In the genomic region with DNA sequence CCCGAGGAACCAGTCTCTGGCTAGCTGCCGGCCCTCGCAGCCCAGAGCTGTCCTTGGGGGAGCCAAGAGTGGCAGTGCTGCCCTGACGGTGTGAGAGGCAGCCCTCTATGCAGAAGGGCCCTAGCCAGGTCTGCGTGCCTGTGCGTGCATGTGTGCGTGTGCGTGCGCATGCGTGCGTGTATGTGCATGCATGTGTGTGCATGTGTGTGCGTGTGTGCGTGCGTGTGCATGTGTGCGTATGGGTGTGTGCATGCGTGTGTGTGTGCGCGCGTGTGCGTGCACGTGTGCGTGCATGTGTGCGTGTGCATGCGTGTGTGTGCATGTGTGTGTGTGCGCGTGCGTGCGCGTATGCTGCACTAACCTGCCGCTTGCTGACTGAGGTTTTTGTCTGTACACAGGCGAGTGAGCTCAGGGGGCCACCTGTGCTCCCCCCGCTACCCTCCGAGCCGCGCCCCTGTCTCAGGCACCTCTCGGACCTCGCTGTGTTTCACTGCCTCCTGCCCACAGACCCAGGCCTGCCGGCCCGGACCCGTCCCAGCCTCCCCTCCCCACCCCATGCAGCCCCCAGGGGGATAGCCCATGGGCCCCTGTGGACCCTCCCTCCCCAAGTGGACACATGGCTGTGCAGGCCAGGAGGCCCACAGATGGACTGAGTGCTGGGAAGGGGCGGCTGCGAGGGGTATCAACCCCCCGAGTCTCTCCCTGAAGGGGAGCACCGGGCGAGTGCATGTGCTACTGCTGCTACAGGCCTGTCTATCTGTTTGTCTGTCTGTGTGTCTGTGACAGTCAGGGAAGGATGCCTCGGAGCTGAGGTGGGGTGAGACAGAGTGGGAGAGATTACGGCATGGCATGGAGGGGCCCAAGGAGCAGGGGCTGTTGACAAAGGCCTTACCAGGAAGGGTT, we compare ENCODE assay signal across 16 cellular contexts. TPM values are rescaled to one million over a fixed set of nuclear protein-coding genes. Genes with fewer than 3 reads are reported as not detected.
DNase-seq lines count a peak whose midpoint lies in the region; ATAC-seq, FAIRE-seq and TF ChIP-seq lines count a peak whose summit lies in the region.
"Had no signal": no experiment of that assay in that cellular context is flagged by ENCODE, and none has a peak within 500 bp of the region (broad histone marks: within the 10 kb centered on the region; RNA-seq: fewer than 3 reads in every experiment).

No MANE protein-coding gene starts in this region.

- dilution Hi-C loops in mammary epithelial cell (cut with HindIII; ENCODE audit: low sequenced_read_pairs), result no loop called here

- H3K9me3 ChIP-seq in cardiac muscle cell (ENCODE audit: low read depth) (no peaks in the 10 kb centered on the region), heart right ventricle (no peaks in the 10 kb centered on the region), mammary epithelial cell (replicated peaks; ENCODE audit: insufficient read depth, low read length) (no peaks in the 10 kb centered on the region), neuronal stem cell (replicated peaks in 1 of 2; ENCODE audit: control insufficient read depth in 2 of 2, insufficient read depth in 1 of 2, low read depth in 1 of 2, low read length in 2 of 2) (no peaks in the 10 kb centered on the region)

- no peak overlapping the region for H2AFZ ChIP-seq in mammary epithelial cell (ENCODE audit: low read depth, low read length)
- no peak overlapping the region for H2AFZ ChIP-seq in neuronal stem cell (ENCODE audit: low read length)

- no peak overlapping the region for H2BK5ac ChIP-seq in neuronal stem cell (ENCODE audit: low read length)

- DNase-seq in cardiac muscle cell (ENCODE audit: low read depth in 1 of 2, low spot score in 1 of 2) (no peak), heart right ventricle (no peak), mammary epithelial cell (no peak), neuronal stem cell (ENCODE audit: low spot score) (no peak), urothelium cell line (ENCODE audit: low spot score) (no peak), GM10248 (ENCODE audit: extremely low spot score) (no peak), H54 (ENCODE audit: insufficient read length, low spot score) (no peak)
- DNase-seq: COR-L47, NCI-H1048, NCI-H345, NCI-H526 treated with DMSO at 0.1 percent for 48 hours, OCI-M1 had no signal

- H3K23ac ChIP-seq in neuronal stem cell (ENCODE audit: low read depth, low read length, poor library complexity), result peak overlapping the region; percentile 93

- BruUV-seq in mammary epithelial cell (replicated peaks; lab: Mats Ljungman, UMichigan), result no TSS peak

- H2BK120ac ChIP-seq in neuronal stem cell (ENCODE audit: low read depth, low read length), result no peak overlapping the region

- H3K27me3 ChIP-seq in cardiac muscle cell (no peaks in the 10 kb centered on the region), heart right ventricle (no peaks in the 10 kb centered on the region), mammary epithelial cell (ENCODE audit: insufficient read depth, low read length) (no peaks in the 10 kb centered on the region), neuronal stem cell (ENCODE audit: control insufficient read depth in 3 of 3, insufficient read depth in 3 of 3, low read depth in 1 of 3, low read length in 3 of 3) (no peaks in the 10 kb centered on the region)

- H3K4me3 ChIP-seq in cardiac muscle cell (no peak overlapping the region), heart right ventricle (no peak overlapping the region), mammary epithelial cell (replicated peaks in 1 of 3; ENCODE audit: insufficient read depth in 1 of 3, low read depth in 2 of 3, low read length in 3 of 3) (no peak overlapping the region), neuronal stem cell (ENCODE audit: low read length in 2 of 2) (peak overlapping the region in 1 of 2 donors; percentile 68)
- H3K4me3 ChIP-seq: K562 had no signal

- no peak overlapping the region for H2BK12ac ChIP-seq in neuronal stem cell (ENCODE audit: low read length)

- H3K79me1 ChIP-seq in neuronal stem cell (ENCODE audit: low read depth, low read length), result peaks cover 5% of the 10 kb centered on the region

- H2BK15ac ChIP-seq in neuronal stem cell (ENCODE audit: low read length), result peak overlapping the region; percentile 67

- in situ Hi-C loops in mammary epithelial cell (cut with MboI; ENCODE audit: low sequenced_read_pairs in 2 of 2), result no loop called here

- H4K20me1 ChIP-seq in mammary epithelial cell (ENCODE audit: insufficient read depth, low read length), result no peaks in the 10 kb centered on the region

- no peak overlapping the region for H3K4ac ChIP-seq in neuronal stem cell (ENCODE audit: low read length)

- POLR2A ChIA-PET in GM10248 (lab: Yijun Ruan, JAX), result no interaction called here

- ATAC-seq in heart right ventricle (no peak), HG03354 (IDR thresholded peaks at IDR 0.05; ENCODE audit: poor library complexity, severe bottlenecking, unreplicated experiment) (no peak)
- ATAC-seq: K562 had no signal

- H3K27ac ChIP-seq in cardiac muscle cell, result peak overlapping the region; percentile 55
- peak overlapping the region in 5 of 10 donors; percentile 48 to 96 (median 53) for H3K27ac ChIP-seq in heart right ventricle
- peak overlapping the region; percentile 60 for H3K27ac ChIP-seq in mammary epithelial cell (ENCODE audit: insufficient read depth, low read depth, low read length)
- no peak overlapping the region for H3K27ac ChIP-seq in neuronal stem cell (replicated peaks; ENCODE audit: low read length)
- H3K27ac ChIP-seq: C4-2B had no signal

- peak overlapping the region; percentile 48 for H4K8ac ChIP-seq in neuronal stem cell (ENCODE audit: low read depth, low read length)

- H3K18ac ChIP-seq in neuronal stem cell (ENCODE audit: low read length), result peak overlapping the region; percentile 71

- intact Hi-C loops in heart right ventricle (cut with DNase I) (no loop called here), mammary epithelial cell (cut with micrococcal nuclease) (no loop called here)

- H4K91ac ChIP-seq in neuronal stem cell (ENCODE audit: low read depth, low read length, poor library complexity), result peak overlapping the region; percentile 53

- peak overlapping the region; percentile 84 for H2AK5ac ChIP-seq in neuronal stem cell (ENCODE audit: low read depth, low read length)

- no peak overlapping the region for H3K4me2 ChIP-seq in mammary epithelial cell (ENCODE audit: insufficient read depth, low read depth, low read length)
- no peak overlapping the region for H3K4me2 ChIP-seq in neuronal stem cell (ENCODE audit: insufficient read depth, low read length, poor library complexity, severe bottlenecking)

- peak; percentile 97 for FAIRE-seq in urothelium cell line (lab: Jason Lieb, UNC)
- no peak for FAIRE-seq in H54 (lab: Jason Lieb, UNC)
- FAIRE-seq: GM12891, K562 had no signal

- CTCF ChIA-PET in mammary epithelial cell (lab: Charles Lee; ENCODE audit: low non-redundant PET), result no interaction called here
- CTCF ChIA-PET in GM10248 (lab: Yijun Ruan, JAX), result interaction anchor here (0.6 to 3.2 kb wide), 3 partner anchors 16 to 63 kb away, joined by 3 to 26 read pairs (median 3); no protein-coding TSS in a partner anchor

- H3K14ac ChIP-seq in neuronal stem cell (ENCODE audit: low read length), result peak overlapping the region; percentile 98

- TF ChIP-seq CTCF in cardiac muscle cell (IDR thresholded peaks at IDR 0.05; ENCODE audit: low read depth, low read length) (no peak), heart right ventricle (IDR thresholded peaks at IDR 0.05) (no peak), mammary epithelial cell (conservative IDR thresholded peaks at IDR 0.05 in 1 of 2, IDR thresholded peaks at IDR 0.05 in 1 of 2; ENCODE audit: extremely low read depth in 1 of 2, insufficient read depth in 1 of 2, low read depth in 1 of 2, low read length in 2 of 2) (no peak), GM10248 (IDR thresholded peaks at IDR 0.05; ENCODE audit: control extremely low read depth, extremely low read depth, low read depth, missing control alignments) (no peak)

- H3K36me3 ChIP-seq in cardiac muscle cell, result peaks cover 53% of the 10 kb centered on the region
- peaks cover 0 to 37% (median 0%) of the 10 kb centered on the region in 9 donors for H3K36me3 ChIP-seq in heart right ventricle
- no peaks in the 10 kb centered on the region for H3K36me3 ChIP-seq in mammary epithelial cell (ENCODE audit: insufficient read depth, low read length)
- no peaks in the 10 kb centered on the region for H3K36me3 ChIP-seq in neuronal stem cell (replicated peaks in 1 of 2; ENCODE audit: control insufficient read depth in 2 of 2, insufficient read depth in 2 of 2, low read length in 2 of 2)

- 86 to 88% methylated on average over 47 of the region's 47 CpGs for WGBS in heart right ventricle, 2 donors
- 92% methylated on average over 26 of the region's 47 CpGs for WGBS in mammary epithelial cell (ENCODE audit: low coverage, missing lambda C conversion rate)
- WGBS in neuronal stem cell (ENCODE audit: extremely low coverage in 2 of 2, insufficient read length in 2 of 2, insufficient replicate concordance in 1 of 2), 2 donors, result no CpG with 5 or more reads among the region's 47 CpGs

- H3K4me1 ChIP-seq in cardiac muscle cell (ENCODE audit: low read depth) (peaks cover 33% of the 10 kb centered on the region), heart right ventricle (peaks cover 0 to 92% (median 31%) of the 10 kb centered on the region in 9 donors), mammary epithelial cell (ENCODE audit: insufficient read depth, low read length) (peaks cover 51% of the 10 kb centered on the region), neuronal stem cell (ENCODE audit: control insufficient read depth in 2 of 2, insufficient read depth in 1 of 2, low read depth in 1 of 2, low read length in 2 of 2) (peaks cover 4 to 7% of the 10 kb centered on the region in 2 donors)

- H3K79me2 ChIP-seq in mammary epithelial cell (ENCODE audit: insufficient read depth, low read length), result no peaks in the 10 kb centered on the region

- H3K9ac ChIP-seq in mammary epithelial cell (ENCODE audit: insufficient read depth, low read length) (no peak overlapping the region), neuronal stem cell (ENCODE audit: low read depth, low read length, poor library complexity) (peak overlapping the region; percentile 77)

- no peak for TF ChIP-seq POLR2A in H54 (IDR thresholded peaks at IDR 0.05; ENCODE audit: low read depth, low read length)

RNA-seq across cellular contexts. Expression of a gene that starts 31.3 kb away (rescaled TPM):
- 275 and 292 TPM in 2 replicates for total RNA-seq in cardiac muscle cell
- 185 and 188 TPM in 2 replicates for polyA plus RNA-seq in cardiac muscle cell
- total RNA-seq in heart right ventricle, result 100 to 1,000 TPM in 9 of 10 donors, 10 to 100 TPM in 1; 97.2 to 151 (median 120) TPM
- 100 to 1,000 TPM in 1 of 2 donors, 10 to 100 TPM in 1; 62.9 to 130 TPM for polyA plus RNA-seq in heart right ventricle
- 10 to 100 TPM; 47.2 to 77.6 TPM for total RNA-seq in mammary epithelial cell
- 33.4 TPM for polyA plus RNA-seq in mammary epithelial cell
- 34.6 TPM for polyA minus RNA-seq in mammary epithelial cell
- 24.0 TPM for polyA plus RNA-seq in neuronal stem cell (2013, experiment 1 of 2)
- 23.9 TPM for polyA plus RNA-seq in neuronal stem cell (2013, experiment 2 of 2)

RNA-seq across cellular contexts. Expression of a gene that starts 32.8 kb away (rescaled TPM):
- total RNA-seq in cardiac muscle cell (35.0 and 45.5 TPM in 2 replicates), heart right ventricle (10 to 100 TPM; 15.8 to 29.4 (median 21.0) TPM), mammary epithelial cell (10 to 100 TPM; 37.8 to 50.1 TPM)
- polyA plus RNA-seq in cardiac muscle cell (52.7 and 67.5 TPM in 2 replicates), heart right ventricle (10 to 100 TPM; 28.2 to 48.6 TPM), mammary epithelial cell (69.6 TPM)
- polyA minus RNA-seq in mammary epithelial cell, result 90.8 TPM
- polyA plus RNA-seq in neuronal stem cell (2013, experiment 1 of 2), result 11.1 TPM
- 10.9 TPM for polyA plus RNA-seq in neuronal stem cell (2013, experiment 2 of 2)

RNA-seq across cellular contexts. Expression of a gene that starts 47.7 kb away (rescaled TPM):
- total RNA-seq in cardiac muscle cell (37.2 and 47.0 TPM in 2 replicates), heart right ventricle (over 10,000 TPM; 12,560 to 18,019 (median 15,816) TPM), mammary epithelial cell (under 1 TPM in 1 of 2 donors, not detected in 1; 0.33 TPM)
- polyA plus RNA-seq in cardiac muscle cell (17.5 and 20.4 TPM in 2 replicates), heart right ventricle (over 10,000 TPM; 13,697 to 18,010 TPM), mammary epithelial cell (0.07 TPM)
- polyA minus RNA-seq in mammary epithelial cell, result not detected
- 0.24 TPM for polyA plus RNA-seq in neuronal stem cell (2013, experiment 1 of 2)
- 0.39 TPM for polyA plus RNA-seq in neuronal stem cell (2013, experiment 2 of 2)

RNA-seq across cellular contexts. Expression of a gene that starts 48.4 kb away (rescaled TPM):
- total RNA-seq in cardiac muscle cell, result 6.4 and 9.5 TPM in 2 replicates
- polyA plus RNA-seq in cardiac muscle cell, result 3.3 and 4.3 TPM in 2 replicates
- total RNA-seq in heart right ventricle, result under 1 TPM in 5 of 10 donors, not detected in 5; 0.15 to 0.43 (median 0.20) TPM
- polyA plus RNA-seq in heart right ventricle, result not detected
- total RNA-seq in mammary epithelial cell, result under 1 TPM; 0.16 to 0.17 TPM
- polyA plus RNA-seq in mammary epithelial cell, result 0.05 TPM
- not detected for polyA minus RNA-seq in mammary epithelial cell
- polyA plus RNA-seq in neuronal stem cell (2013, experiment 1 of 2), result 0.14 TPM
- polyA plus RNA-seq in neuronal stem cell (2013, experiment 2 of 2), result 0.15 TPM

Comparison
In these comparisons a context has a peak if more than half of its experiments do, and no peak if none do; other contexts are left out.
1. RNA of a gene that starts 47.7 kb away (total RNA-seq): 12,560 to 18,019 TPM in heart right ventricle; 37.2 to 47.0 TPM in cardiac muscle cell and 0.33 TPM in mammary epithelial cell; every median in the first group is over 100 times any median in the second.